In genomic region chr17:18231156-18231555, GRCh38 we compare ENCODE assay signal across 28 cellular contexts. TPM values are rescaled to one million over a fixed set of nuclear protein-coding genes. Genes with fewer than 3 reads are reported as not detected.
DNase-seq lines count a peak whose midpoint lies in the region; TF ChIP-seq lines count a peak whose summit lies in the region.
"Had no signal": no experiment of that assay in that cellular context is flagged by ENCODE, and none has a peak within 500 bp of the region (broad histone marks: within the 10 kb centered on the region; RNA-seq: fewer than 3 reads in every experiment).

No MANE protein-coding gene starts in this region.

- no peak for TF ChIP-seq CTCF in HEK293 (tag by site-specific recombination; IDR thresholded peaks at IDR 0.05)
- no peak for TF ChIP-seq CTCF in thyroid gland (IDR thresholded peaks at IDR 0.05)
- no peak for TF ChIP-seq CTCF in lower leg skin (IDR thresholded peaks at IDR 0.05)

- intact Hi-C loops in thyroid gland (cut with DNase I): no loop called here
- intact Hi-C loops in lower leg skin (cut with DNase I; ENCODE audit: low total_unique reads): no loop called here

- DNase-seq in caudate nucleus (lab: John Stamatoyannopoulos, UW) (peak in 4 of 61 donors; percentile 13 to 49 (median 20)), retina (peak; percentile 70), thyroid gland (no peak), NCI-H82 (lab: John Stamatoyannopoulos, UW) (no peak), lower leg skin (ENCODE audit: low spot score in 2 of 2) (no peak)
- DNase-seq: activated CD4-positive, alpha-beta T cell treated with anti-CD3 and anti-CD28 coated beads for 48 hours; activated gamma-delta T cell; activated naive CD8-positive, alpha-beta T cell treated with anti-CD3 and anti-CD28 coated beads, Interleukin-2, amount 10 ng/mL, durations not matched to agents 7 days and 5 days; activated T-cell treated with anti-CD3 and anti-CD28 coated beads, Interleukin-2, amount 50 U/mL, for 1 hour; DMS153; immature natural killer cell; left colon; mesenchymal stem cell; NCI-H2107; NCI-H446; NCI-H774; sigmoid colon; SJCRH30; stimulated activated CD4-positive, alpha-beta T cell treated with anti-CD3 and anti-CD28 coated beads, Interleukin-12 subunit alpha, Interleukin-12 subunit beta, amount 100 ng/mL, for 4 hours; stimulated activated CD4-positive, alpha-beta T cell treated with anti-CD3 and anti-CD28 coated beads, Interleukin-2, amount 100 ng/mL, for 48 hours; stimulated activated naive CD8-positive, alpha-beta T cell treated with anti-CD3 and anti-CD28 coated beads, Interleukin-15, amount 100 ng/mL, for 72 hours; SW 1271; tibial artery had no signal

- H3K36me3 ChIP-seq in HEK293 (ENCODE audit: control insufficient read depth in 2 of 2, insufficient read depth in 1 of 2, low read length in 2 of 2): peaks cover 0 to 52% of the 10 kb centered on the region in 2 experiments; a peak in 2 of 3 replicates
- peaks cover 5 to 10% of the 10 kb centered on the region in 2 donors for H3K36me3 ChIP-seq in thyroid gland
- H3K36me3 ChIP-seq: prostate gland had no signal

- no peaks in the 10 kb centered on the region for H3K9me3 ChIP-seq in HEK293 (ENCODE audit: control insufficient read depth, insufficient read depth, low read depth, low read length)
- no peaks in the 10 kb centered on the region for H3K9me3 ChIP-seq in thyroid gland
- H3K9me3 ChIP-seq: BLaER1, neutrophil, prostate gland, sigmoid colon, SJCRH30, tibial artery had no signal

- WGBS in thyroid gland, 2 donors: 63 to 72% methylated on average over 9 of the region's 9 CpGs
- WGBS in lower leg skin, 2 donors: 69 to 73% methylated on average over 9 of the region's 9 CpGs

- POLR2A ChIA-PET in HEK293 (lab: Yijun Ruan, JAX): no interaction called here

- TF ChIP-seq POLR2A in thyroid gland (IDR thresholded peaks at IDR 0.05): no peak
- TF ChIP-seq POLR2A in lower leg skin (IDR thresholded peaks at IDR 0.05): no peak

- CTCF ChIA-PET in HEK293 (lab: Yijun Ruan, JAX): interaction anchor here (0.6 kb wide), 1 partner anchor 77 kb away, joined by 3 read pairs; no protein-coding TSS in a partner anchor

- H3K4me1 ChIP-seq in HEK293 (ENCODE audit: control insufficient read depth, insufficient read depth, low read length) (peaks cover 4% of the 10 kb centered on the region; the same call in 1 of the 2 replicates), thyroid gland (peaks cover 4 to 5% of the 10 kb centered on the region in 2 donors)
- H3K4me1 ChIP-seq: prostate gland had no signal

- no peak overlapping the region for H3K4me3 ChIP-seq in HEK293 (ENCODE audit: low read depth, low read length)
- H3K4me3 ChIP-seq in thyroid gland (replicated peaks in 1 of 3): no peak overlapping the region
- no peak overlapping the region for H3K4me3 ChIP-seq in lower leg skin (ENCODE audit: low read depth, poor library complexity, severe bottlenecking)
- H3K4me3 ChIP-seq: BLaER1, prostate gland, sigmoid colon, SJCRH30, tibial artery had no signal

- H3K27me3 ChIP-seq in layer of hippocampus (ENCODE audit: control insufficient read depth, insufficient read depth, low read length): no peaks in the 10 kb centered on the region
- no peaks in the 10 kb centered on the region for H3K27me3 ChIP-seq in thyroid gland
- H3K27me3 ChIP-seq: BLaER1, sigmoid colon, SJCRH30, tibial artery had no signal

- H3K27ac ChIP-seq in HEK293 (ENCODE audit: extremely low read depth, low read depth, low read length) (no peak overlapping the region), caudate nucleus (ENCODE audit: low read depth, low read length) (peak overlapping the region; percentile 98), layer of hippocampus (ENCODE audit: low read depth, low read length) (peak overlapping the region; percentile 97), thyroid gland (no peak overlapping the region)
- H3K27ac ChIP-seq: BLaER1, neutrophil, prostate gland, sigmoid colon, SJCRH30, tibial artery had no signal

TF ChIP-seq in HEK293, 187 proteins besides CTCF, POLR2A, EP300 and RAD21:
- no peak for TF ChIP-seq ZNF707 (tag by site-specific recombination; IDR thresholded peaks at IDR 0.05)
- TF ChIP-seq ZBTB8A (tag by site-specific recombination; IDR thresholded peaks at IDR 0.05): 0 out of 2 replicates have a peak, but pooled peaks have one; percentile 25

RNA-seq across cellular contexts. Expression of gene LLGL1, which starts 5.7 kb away (rescaled TPM):
- 10 to 100 TPM; 14.5 to 19.4 (median 17.5) TPM for total RNA-seq in thyroid gland
- 10 to 100 TPM; 24.5 to 32.7 (median 29.3) TPM for total RNA-seq in lower leg skin

RNA-seq across cellular contexts. Expression of gene FLII, which starts 27.4 kb away (rescaled TPM):
- 100 to 1,000 TPM; 231 to 259 (median 241) TPM for total RNA-seq in thyroid gland
- 100 to 1,000 TPM; 202 to 292 (median 238) TPM for total RNA-seq in lower leg skin

RNA-seq across cellular contexts. Expression of gene MIEF2, which starts 29.3 kb away (rescaled TPM):
- 10 to 100 TPM; 25.7 to 47.0 (median 34.9) TPM for total RNA-seq in thyroid gland
- total RNA-seq in lower leg skin: 10 to 100 TPM; 24.3 to 57.7 (median 34.2) TPM

RNA-seq across cellular contexts. Expression of gene ALKBH5, which starts 47.5 kb away (rescaled TPM):
- total RNA-seq in thyroid gland: 100 to 1,000 TPM; 123 to 169 (median 159) TPM
- 10 to 100 TPM; 56.0 to 87.2 (median 76.4) TPM for total RNA-seq in lower leg skin

Comparison
In these comparisons a context has a peak if more than half of its experiments do, and no peak if none do; other contexts are left out.
1. H3K27ac ChIP-seq: peak in caudate nucleus (single experiment) and layer of hippocampus (single experiment); none in HEK293 (single experiment) and thyroid gland (0 of 3).